Comparison of ENCODE assay signal across 12 cellular contexts in genomic region chr3:53941945-53942344, GRCh38. TPM values are rescaled to one million over a fixed set of nuclear protein-coding genes. Genes with fewer than 3 reads are reported as not detected.
DNase-seq lines count a peak whose midpoint lies in the region; ATAC-seq and FAIRE-seq lines count a peak whose summit lies in the region.
"Had no signal": no experiment of that assay in that cellular context is flagged by ENCODE, and none has a peak within 500 bp of the region (broad histone marks: within the 10 kb centered on the region; RNA-seq: fewer than 3 reads in every experiment).

No MANE protein-coding gene starts in this region.

- in situ Hi-C loops in Caki2 (cut with HindIII; ENCODE audit: low pct_unique_long_range_greater_than_20kb, low sequenced_read_pairs), result no loop called here

- DNase-seq in Caki2 (ENCODE audit: low read depth) (peak; percentile 23), H4 (ENCODE audit: low spot score) (peak; percentile 14), RPMI7951 (ENCODE audit: low read depth) (peak; percentile 51), kidney tubule cell (ENCODE audit: low spot score) (peak; percentile 41), NCI-H1105 (lab: John Stamatoyannopoulos, UW) (no peak), RCC 7860 (ENCODE audit: low spot score) (no peak), NCI-H2029 (lab: John Stamatoyannopoulos, UW) (no peak)
- DNase-seq: cerebellar nuclear complex, SHP77, tibial artery had no signal

- FAIRE-seq in RCC 7860 (lab: Jason Lieb, UNC), result no peak
- FAIRE-seq: TTC549 had no signal

- no peak for ATAC-seq in GM19455 (IDR thresholded peaks at IDR 0.05; ENCODE audit: unreplicated experiment)

RNA-seq across cellular contexts. Expression of gene SELENOK, which starts 50.3 kb away (rescaled TPM):
- 49.8 and 65.6 TPM in 2 replicates for total RNA-seq in Caki2 (2014; rRNA removed; shearing (Covaris generic); ENCODE audit: low replicate concordance)
- total RNA-seq in H4 (2014; rRNA removed; shearing (Covaris generic)), result 40.3 and 61.0 TPM in 2 replicates
- total RNA-seq in RPMI7951 (2014; rRNA removed; shearing (Covaris generic)), result 145 and 165 TPM in 2 replicates

RNA-seq across cellular contexts. Expression of gene ACTR8, which starts 60.0 kb away (rescaled TPM):
- total RNA-seq in Caki2 (2014; rRNA removed; shearing (Covaris generic); ENCODE audit: low replicate concordance), result 12.3 and 18.5 TPM in 2 replicates
- 14.1 and 22.3 TPM in 2 replicates for total RNA-seq in H4 (2014; rRNA removed; shearing (Covaris generic))
- total RNA-seq in RPMI7951 (2014; rRNA removed; shearing (Covaris generic)), result 22.5 and 23.8 TPM in 2 replicates

Comparison
In these comparisons a context has a peak if more than half of its experiments do, and no peak if none do; other contexts are left out.
1. DNase-seq: peak in Caki2 (single experiment), H4 (single experiment), RPMI7951 (single experiment) and kidney tubule cell (single experiment); none in NCI-H1105 (single experiment), RCC 7860 (single experiment) and NCI-H2029 (single experiment).